Comparison of ENCODE assay signal across 15 cellular contexts in genomic region chr12:50354908-50355307, GRCh38. TPM values are rescaled to one million over a fixed set of nuclear protein-coding genes. Genes with fewer than 3 reads are reported as not detected.
"Had no signal": no experiment of that assay in that cellular context is flagged by ENCODE, and none has a peak within 500 bp of the region (broad histone marks: within the 10 kb centered on the region; RNA-seq: fewer than 3 reads in every experiment).

No MANE protein-coding gene starts in this region.

- H3K9me3 ChIP-seq: esophagus squamous epithelium, gastrocnemius medialis, heart right ventricle, testis, upper lobe of right lung had no signal

- ATAC-seq: gastrocnemius medialis, upper lobe of right lung had no signal

- H3K27me3 ChIP-seq: dorsolateral prefrontal cortex, esophagus squamous epithelium, gastrocnemius medialis, heart right ventricle, testis, upper lobe of right lung had no signal

- H3K4me3 ChIP-seq: gastrocnemius medialis, testis, upper lobe of right lung had no signal

- DNase-seq: activated CD4-positive, alpha-beta memory T cell treated with anti-CD3 and anti-CD28 coated beads, Interleukin-2, amount 10 ng/mL, durations not matched to agents 7 days and 5 days; activated gamma-delta T cell; activated T-cell treated with anti-CD3 and anti-CD28 coated beads, Interleukin-2, amount 50 U/mL, for 48 hours; anterior cingulate cortex; dorsolateral prefrontal cortex; esophagus squamous epithelium; gastrocnemius medialis; heart right ventricle; occipital lobe; stimulated activated CD4-positive, alpha-beta T cell treated with anti-CD3 and anti-CD28 coated beads, Interleukin-15, amount 100 ng/mL, for 24 hours; stimulated activated CD4-positive, alpha-beta T cell treated with anti-CD3 and anti-CD28 coated beads, Interleukin-4, amount 100 ng/mL, for 24 hours; T1000; testis; upper lobe of right lung had no signal

- H3K4me1 ChIP-seq: gastrocnemius medialis had no signal

- H3K36me3 ChIP-seq: esophagus squamous epithelium, gastrocnemius medialis, heart right ventricle, upper lobe of right lung had no signal

RNA-seq across cellular contexts. Expression of gene FAM186A, which starts 41.5 kb away (rescaled TPM):
- total RNA-seq: activated CD4-positive, alpha-beta memory T cell treated with anti-CD3 and anti-CD28 coated beads, Interleukin-2, amount 10 ng/mL, durations not matched to agents 7 days and 5 days; dorsolateral prefrontal cortex; esophagus squamous epithelium; gastrocnemius medialis; heart right ventricle; left lobe of liver; occipital lobe; upper lobe of right lung had no signal
- polyA plus RNA-seq: heart right ventricle had no signal
